ENCODE assay signal across 8 cellular contexts in genomic region chr11:304915-305833, GRCh38. TPM values are rescaled to one million over a fixed set of nuclear protein-coding genes. Genes with fewer than 3 reads are reported as not detected.
DNase-seq lines count a peak whose midpoint lies in the region; ATAC-seq and TF ChIP-seq lines count a peak whose summit lies in the region.

No MANE protein-coding gene starts in this region.

- peak overlapping the region; percentile 52 for H3K27ac Mint-ChIP-seq in T-helper 1 cell treated with Interleukin-12 subunit alpha and Interleukin-12 subunit beta and Interleukin-4 antibody, amounts not matched to agents 30 μg/mL and 1 μg/mL, for 36 hours

- peaks cover 16% of the 10 kb centered on the region for H3K36me3 Mint-ChIP-seq in T-helper 1 cell treated with Interleukin-12 subunit alpha and Interleukin-12 subunit beta and Interleukin-4 antibody, amounts not matched to agents 30 μg/mL and 1 μg/mL, for 36 hours (ENCODE audit: low read depth)

- H3K27ac ChIP-seq in HUES6 (ENCODE audit: low read depth, low read length): peak overlapping the region; percentile 52; the same call in 1 of the 2 replicates
- peak overlapping the region in 1 of 2 donors; percentile 33 for H3K27ac ChIP-seq in coronary artery
- no peak overlapping the region for H3K27ac ChIP-seq in liver (ENCODE audit: low read depth in 1 of 2, low read length in 2 of 2)
- H3K27ac ChIP-seq in thoracic aorta: peak overlapping the region in 1 of 2 donors; percentile 18

- peaks cover 30% of the 10 kb centered on the region for H3K4me1 Mint-ChIP-seq in T-helper 1 cell treated with Interleukin-12 subunit alpha and Interleukin-12 subunit beta and Interleukin-4 antibody, amounts not matched to agents 30 μg/mL and 1 μg/mL, for 36 hours (ENCODE audit: low read depth)

- no peaks in the 10 kb centered on the region for H3K9me3 ChIP-seq in HUES6 (ENCODE audit: control insufficient read depth, insufficient read depth, low read depth, low read length)
- H3K9me3 ChIP-seq in liver (ENCODE audit: control insufficient read depth in 4 of 4, low read length in 3 of 4): no peaks in the 10 kb centered on the region
- no peaks in the 10 kb centered on the region for H3K9me3 ChIP-seq in thoracic aorta

- H3K36me3 ChIP-seq in HUES6 (ENCODE audit: control insufficient read depth, insufficient read depth, low read length): no peaks in the 10 kb centered on the region
- no peaks in the 10 kb centered on the region for H3K36me3 ChIP-seq in liver (ENCODE audit: control insufficient read depth in 4 of 4, insufficient read depth in 3 of 4, low read depth in 1 of 4, low read length in 3 of 4)
- no peaks in the 10 kb centered on the region for H3K36me3 ChIP-seq in thoracic aorta

- DNase-seq in Daoy (ENCODE audit: low read depth): peak; percentile 38
- DNase-seq in coronary artery (ENCODE audit: low spot score): no peak
- no peak for DNase-seq in thoracic aorta (ENCODE audit: low spot score)

- WGBS in liver: 33% methylated on average over 19 of the region's 19 CpGs

- no peak for ATAC-seq in thoracic aorta (ENCODE audit: insufficient number of reproducible peaks, low FRiP score, low read depth)
- ATAC-seq in HG02870 (IDR thresholded peaks at IDR 0.05; ENCODE audit: unreplicated experiment): no peak
- no peak for ATAC-seq in HG02852 (IDR thresholded peaks at IDR 0.05; ENCODE audit: unreplicated experiment)

- peak; percentile 30 for TF ChIP-seq CTCF in coronary artery (IDR thresholded peaks at IDR 0.05)
- peak; percentile 84 for TF ChIP-seq CTCF in liver (IDR thresholded peaks at IDR 0.05; ENCODE audit: low read depth, low read length, missing input control)
- peak; percentile 54 for TF ChIP-seq CTCF in thoracic aorta (IDR thresholded peaks at IDR 0.05)

- H3K9me3 Mint-ChIP-seq in T-helper 1 cell treated with Interleukin-12 subunit alpha and Interleukin-12 subunit beta and Interleukin-4 antibody, amounts not matched to agents 30 μg/mL and 1 μg/mL, for 36 hours: no peaks in the 10 kb centered on the region

- H3K4me3 ChIP-seq in HUES6 (ENCODE audit: low read depth, low read length) (peak overlapping the region; percentile 25; the same call in 1 of the 2 replicates), coronary artery (no peak overlapping the region), liver (ENCODE audit: low read depth in 1 of 3, low read length in 3 of 3) (no peak overlapping the region), thoracic aorta (no peak overlapping the region)

- H3K27me3 ChIP-seq in HUES6 (ENCODE audit: control insufficient read depth, insufficient read depth, low read length): no peaks in the 10 kb centered on the region
- H3K27me3 ChIP-seq in liver (ENCODE audit: control insufficient read depth in 4 of 4, insufficient read depth in 4 of 4, low read length in 3 of 4): no peaks in the 10 kb centered on the region
- H3K27me3 ChIP-seq in thoracic aorta (replicated peaks; ENCODE audit: insufficient read depth): no peaks in the 10 kb centered on the region

- peaks cover 57% of the 10 kb centered on the region for H3K4me1 ChIP-seq in HUES6 (ENCODE audit: control insufficient read depth, insufficient read depth, low read length)
- peaks cover 3 to 15% (median 9%) of the 10 kb centered on the region in 4 donors for H3K4me1 ChIP-seq in liver (ENCODE audit: control insufficient read depth in 4 of 4, insufficient read depth in 4 of 4, low read length in 3 of 4)
- peaks cover 6 to 29% of the 10 kb centered on the region in 2 donors for H3K4me1 ChIP-seq in thoracic aorta (ENCODE audit: control insufficient read depth in 1 of 2, low read depth in 2 of 2)

- H3K9ac ChIP-seq in HUES6 (ENCODE audit: low read length) (no peak overlapping the region), liver (ENCODE audit: low read depth in 1 of 2, low read length in 2 of 2) (no peak overlapping the region)

- no peak overlapping the region for H3K4me3 Mint-ChIP-seq in T-helper 1 cell treated with Interleukin-12 subunit alpha and Interleukin-12 subunit beta and Interleukin-4 antibody, amounts not matched to agents 30 μg/mL and 1 μg/mL, for 36 hours

- peaks cover 13% of the 10 kb centered on the region for H3K27me3 Mint-ChIP-seq in T-helper 1 cell treated with Interleukin-12 subunit alpha and Interleukin-12 subunit beta and Interleukin-4 antibody, amounts not matched to agents 30 μg/mL and 1 μg/mL, for 36 hours (ENCODE audit: low read depth)

- peak; percentile 83 to 84 for TF ChIP-seq RAD21 in liver (IDR thresholded peaks at IDR 0.05)

TF ChIP-seq in liver, 16 proteins besides CTCF, POLR2A, EP300 and RAD21:
- no peak for TF ChIP-seq GABPA (IDR thresholded peaks at IDR 0.05 in 1 of 2, conservative IDR thresholded peaks at IDR 0.05 in 1 of 2)
- peak; percentile 31 for TF ChIP-seq SP1 (IDR thresholded peaks at IDR 0.05)
- TF ChIP-seq MAX (IDR thresholded peaks at IDR 0.05): no peak
- peak in 1 of 2 donors; percentile 11 for TF ChIP-seq RXRA (IDR thresholded peaks at IDR 0.05)
- TF ChIP-seq REST (IDR thresholded peaks at IDR 0.05): no peak
- TF ChIP-seq YY1 (IDR thresholded peaks at IDR 0.05): no peak
- TF ChIP-seq EGR1 (IDR thresholded peaks at IDR 0.05; ENCODE audit: low read depth in 2 of 2): no peak
- no peak for TF ChIP-seq JUND (IDR thresholded peaks at IDR 0.05)
- no peak for TF ChIP-seq HNF4A (conservative IDR thresholded peaks at IDR 0.05)
TF ChIP-seq in liver: peak in this region for 2.

RNA-seq across cellular contexts. Expression of gene IFITM2, which starts 2.4 kb away (rescaled TPM):
- 1.2 and 6.1 TPM in 2 replicates for total RNA-seq in Daoy (2014; rRNA removed; shearing (Covaris generic))
- 10 to 100 TPM in 1 of 2 donors, 1 to 10 TPM in 1; 8.5 to 49.0 TPM for total RNA-seq in liver
- polyA plus RNA-seq in liver: 1,000 to 10,000 TPM in 1 of 2 donors, 100 to 1,000 TPM in 1; 759 to 1,441 TPM
- total RNA-seq in thoracic aorta: 100 to 1,000 TPM; 275 to 477 TPM

RNA-seq across cellular contexts. Expression of gene IFITM5, which starts 5.8 kb away (rescaled TPM):
- total RNA-seq in Daoy (2014; rRNA removed; shearing (Covaris generic)): not detected in 2 replicates
- not detected for total RNA-seq in liver
- polyA plus RNA-seq in liver: not detected
- total RNA-seq in thoracic aorta: not detected

RNA-seq across cellular contexts. Expression of gene IFITM1, which starts 8.7 kb away (rescaled TPM):
- total RNA-seq in Daoy (2014; rRNA removed; shearing (Covaris generic)): 1.2 TPM in 2 replicates
- total RNA-seq in liver: 10 to 100 TPM; 12.6 to 37.4 TPM
- 100 to 1,000 TPM in 1 of 2 donors, 10 to 100 TPM in 1; 96.0 to 113 TPM for polyA plus RNA-seq in liver
- 100 to 1,000 TPM; 182 to 220 TPM for total RNA-seq in thoracic aorta

RNA-seq across cellular contexts. Expression of gene IFITM3, which starts 15.5 kb away (rescaled TPM):
- total RNA-seq in Daoy (2014; rRNA removed; shearing (Covaris generic)): 16.9 and 22.8 TPM in 2 replicates
- 100 to 1,000 TPM in 1 of 2 donors, 10 to 100 TPM in 1; 48.6 to 105 TPM for total RNA-seq in liver
- polyA plus RNA-seq in liver: 1,000 to 10,000 TPM; 2,070 to 2,255 TPM
- 100 to 1,000 TPM; 275 to 514 TPM for total RNA-seq in thoracic aorta

RNA-seq across cellular contexts. Expression of gene PGGHG, which starts 16.2 kb away (rescaled TPM):
- 0.42 and 1.4 TPM in 2 replicates for total RNA-seq in Daoy (2014; rRNA removed; shearing (Covaris generic))
- total RNA-seq in liver (10 to 100 TPM in 1 of 2 donors, 1 to 10 TPM in 1; 1.3 to 11.4 TPM), thoracic aorta (10 to 100 TPM; 54.2 to 68.8 TPM)
- polyA plus RNA-seq in liver: 1 to 10 TPM; 5.4 to 9.6 TPM

Comparison
In these comparisons a context has a peak if more than half of its experiments do, and no peak if none do; other contexts are left out.
1. CTCF ChIP-seq: peak in every context shown above with its lines; median percentile 84 in liver; 54 in thoracic aorta; 30 in coronary artery.
2. RNA of gene IFITM2, which starts 2.4 kb away (total RNA-seq): 275 to 477 TPM in thoracic aorta; 8.5 to 49.0 TPM in liver and 1.2 to 6.1 TPM in Daoy; every median in the first group is over 4 times any median in the second.